26 cellular contexts compared by ENCODE assay signal in genomic region chr5:33984671-33985124, GRCh38. TPM values are rescaled to one million over a fixed set of nuclear protein-coding genes. Genes with fewer than 3 reads are reported as not detected.
A peak's percentile ranks its signal among the peaks of the same experiment; 100 is the strongest.
DNase-seq lines count a peak whose midpoint lies in the region; ATAC-seq, FAIRE-seq and TF ChIP-seq lines count a peak whose summit lies in the region.
"Had no signal": no experiment of that assay in that cellular context is flagged by ENCODE, and none has a peak within 500 bp of the region (broad histone marks: within the 10 kb centered on the region; RNA-seq: fewer than 3 reads in every experiment).

A gene with protein sequence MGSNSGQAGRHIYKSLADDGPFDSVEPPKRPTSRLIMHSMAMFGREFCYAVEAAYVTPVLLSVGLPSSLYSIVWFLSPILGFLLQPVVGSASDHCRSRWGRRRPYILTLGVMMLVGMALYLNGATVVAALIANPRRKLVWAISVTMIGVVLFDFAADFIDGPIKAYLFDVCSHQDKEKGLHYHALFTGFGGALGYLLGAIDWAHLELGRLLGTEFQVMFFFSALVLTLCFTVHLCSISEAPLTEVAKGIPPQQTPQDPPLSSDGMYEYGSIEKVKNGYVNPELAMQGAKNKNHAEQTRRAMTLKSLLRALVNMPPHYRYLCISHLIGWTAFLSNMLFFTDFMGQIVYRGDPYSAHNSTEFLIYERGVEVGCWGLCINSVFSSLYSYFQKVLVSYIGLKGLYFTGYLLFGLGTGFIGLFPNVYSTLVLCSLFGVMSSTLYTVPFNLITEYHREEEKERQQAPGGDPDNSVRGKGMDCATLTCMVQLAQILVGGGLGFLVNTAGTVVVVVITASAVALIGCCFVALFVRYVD (minus strand): TSS chr5:33984693. CDS start chr5:33984583, 110 bp downstream.

- H3K27me3 ChIP-seq in brain microvascular endothelial cell (replicated peaks) (no peaks in the 10 kb centered on the region), smooth muscle cell (ENCODE audit: low read depth) (no peaks in the 10 kb centered on the region), spleen (replicated peaks in 1 of 7) (no peaks in the 10 kb centered on the region)
- H3K27me3 ChIP-seq: breast epithelium, neural progenitor cell had no signal

- ATAC-seq in left lobe of liver = peak; percentile 47
- ATAC-seq: mucosa of descending colon; SK-N-SH treated with all-trans-retinoic acid at 6 μM for 48 hours; stimulated activated naive CD8-positive, alpha-beta T cell treated with anti-CD3 and anti-CD28 coated beads, Interleukin-15, Interleukin-2, amounts not matched to agents 100 U/mL and 50 U/mL, for 24 hours had no signal

- H2AFZ ChIP-seq in smooth muscle cell (ENCODE audit: low read depth) = no peak within 1 kb of the TSS
- H2AFZ ChIP-seq: neural progenitor cell had no signal

- no peak within 1 kb of the TSS for H3K4me3 ChIP-seq in brain microvascular endothelial cell (ENCODE audit: low read depth, low read length)
- no peak within 1 kb of the TSS for H3K4me3 ChIP-seq in smooth muscle cell
- H3K4me3 ChIP-seq in spleen = no peak within 1 kb of the TSS
- H3K4me3 ChIP-seq: breast epithelium, coronary artery, mucosa of descending colon, neural progenitor cell had no signal

- no peak for FAIRE-seq in GM19239 (lab: Jason Lieb, UNC)
- FAIRE-seq: endometrium had no signal

- H3K4me1 ChIP-seq in smooth muscle cell (ENCODE audit: low read depth) (no peaks in the 10 kb centered on the region), spleen (no peaks in the 10 kb centered on the region)
- H3K4me1 ChIP-seq: neural progenitor cell had no signal

- H3F3A ChIP-seq in smooth muscle cell (ENCODE audit: low read depth) = no peaks in the 10 kb centered on the region

- H3K4me2 ChIP-seq in smooth muscle cell = peak within 1 kb of the TSS; percentile 37
- H3K4me2 ChIP-seq: neural progenitor cell had no signal

- H3K79me2 ChIP-seq in smooth muscle cell (ENCODE audit: low read depth) = no peaks in the 10 kb centered on the region

- in situ Hi-C loops in brain microvascular endothelial cell (cut with HindIII; ENCODE audit: low pct_ligation_motif_present, low sequenced_read_pairs) = no loop called here

- no peak within 1 kb of the TSS for H3K27ac ChIP-seq in brain microvascular endothelial cell
- no peak within 1 kb of the TSS for H3K27ac ChIP-seq in smooth muscle cell (ENCODE audit: low read depth)
- H3K27ac ChIP-seq in spleen = no peak within 1 kb of the TSS
- H3K27ac ChIP-seq: 22Rv1, breast epithelium, coronary artery, neural progenitor cell had no signal

- intact Hi-C loops in spleen (cut with DNase I; ENCODE audit: low total_unique reads) = no loop called here

- H3K9ac ChIP-seq in smooth muscle cell (ENCODE audit: low read depth) = no peak within 1 kb of the TSS
- H3K9ac ChIP-seq: neural progenitor cell had no signal

- peak; percentile 45 for DNase-seq in NCI-H2196 (lab: John Stamatoyannopoulos, UW; ENCODE audit: unreplicated experiment)
- DNase-seq in NCI-H2196 treated with DMSO at 0.1 percent for 48 hours (lab: John Stamatoyannopoulos, UW; ENCODE audit: unreplicated experiment) = no peak
- DNase-seq in brain microvascular endothelial cell = peak; percentile 77
- no peak for DNase-seq in left lobe of liver (ENCODE audit: low spot score)
- no peak for DNase-seq in smooth muscle cell (lab: John Stamatoyannopoulos, UW; ENCODE audit: unreplicated experiment)
- DNase-seq in spleen = no peak
- DNase-seq in GM19239 (ENCODE audit: insufficient read length, low spot score) = no peak
- DNase-seq in hepatic stellate cell (ENCODE audit: low spot score) = no peak
- DNase-seq: activated CD4-positive, alpha-beta T cell treated with anti-CD3 and anti-CD28 coated beads, Interleukin-2, amount 50 U/mL, for 48 hours; activated CD8-positive, alpha-beta memory T cell treated with anti-CD3 and anti-CD28 coated beads, Interleukin-2, amount 50 U/mL, for 48 hours; HFFc6; immature natural killer cell; mucosa of descending colon; NCI-H1048; NCI-H2029; NCI-H510A; RPMI8226; stimulated activated CD4-positive, alpha-beta T cell treated with anti-CD3 and anti-CD28 coated beads, Interleukin-4, amount 100 ng/mL, for 1 hour; stimulated activated naive CD8-positive, alpha-beta T cell treated with anti-CD3 and anti-CD28 coated beads, Interleukin-15, Interleukin-2, amounts not matched to agents 100 U/mL and 50 U/mL, for 24 hours had no signal

- TF ChIP-seq POLR2A in spleen (IDR thresholded peaks at IDR 0.05) = no peak

- 71% methylated on average over 7 of the region's 7 CpGs for WGBS in smooth muscle cell (ENCODE audit: low lambda C conversion rate)
- WGBS in spleen, 5 donors = 82 to 87% (median 85%) methylated on average over 7 of the region's 7 CpGs

- no peaks in the 10 kb centered on the region for H4K20me1 ChIP-seq in smooth muscle cell (ENCODE audit: low read depth)

- TF ChIP-seq CTCF in brain microvascular endothelial cell (IDR thresholded peaks at IDR 0.05; ENCODE audit: low read depth, low read length, missing control alignments) = no peak
- TF ChIP-seq CTCF in smooth muscle cell (IDR thresholded peaks at IDR 0.05; ENCODE audit: borderline replicate concordance, insufficient read depth, poor library complexity, severe bottlenecking) = no peak
- no peak for TF ChIP-seq CTCF in spleen (IDR thresholded peaks at IDR 0.05 in 8 of 11, conservative IDR thresholded peaks at IDR 0.05 in 3 of 11)

- H3K9me3 ChIP-seq in smooth muscle cell (replicated peaks; ENCODE audit: low read depth) (no peaks in the 10 kb centered on the region), spleen (peaks cover 0 to 3% (median 0%) of the 10 kb centered on the region in 8 donors)
- H3K9me3 ChIP-seq: breast epithelium, mucosa of descending colon had no signal

- H3K36me3 ChIP-seq in brain microvascular endothelial cell (replicated peaks) (peaks cover 6% of the 10 kb centered on the region), smooth muscle cell (ENCODE audit: low read depth) (peaks cover 7% of the 10 kb centered on the region), spleen (peaks cover 4 to 37% (median 26%) of the 10 kb centered on the region in 6 donors)
- H3K36me3 ChIP-seq: neural progenitor cell had no signal

RNA-seq across cellular contexts. Expression of the gene that starts here (rescaled TPM):
- total RNA-seq in left lobe of liver = 0.48 TPM
- total RNA-seq in smooth muscle cell = 0.09 and 0.36 TPM in 2 replicates
- 0.59 TPM in 1 of 2 replicates, not detected in the other for polyA plus RNA-seq in smooth muscle cell
- under 1 TPM in 1 of 7 donors, not detected in 6; 0.74 TPM for total RNA-seq in spleen
- polyA plus RNA-seq in spleen = under 1 TPM in 1 of 3 donors, not detected in 2; 0.07 TPM
- total RNA-seq: breast epithelium, HFFc6, HT-29 had no signal
- polyA plus RNA-seq: immature natural killer cell had no signal

Comparison
In these comparisons a context has a peak if more than half of its experiments do, and no peak if none do; other contexts are left out.
1. DNase-seq: peak in NCI-H2196 (single experiment) and brain microvascular endothelial cell (single experiment); none in NCI-H2196 treated with DMSO at 0.1 percent for 48 hours (single experiment), left lobe of liver (single experiment), smooth muscle cell (single experiment), spleen (single experiment), GM19239 (single experiment) and hepatic stellate cell (single experiment).
2. Peak in ATAC-seq in left lobe of liver; RNA of the gene not detected or under 1 TPM.